Comparison of ENCODE assay signal across 17 cellular contexts in genomic region chr3:150727653-150728502, GRCh38. TPM values are rescaled to one million over a fixed set of nuclear protein-coding genes. Genes with fewer than 3 reads are reported as not detected.
A peak's percentile ranks its signal among the peaks of the same experiment; 100 is the strongest.
DNase-seq lines count a peak whose midpoint lies in the region; ATAC-seq and TF ChIP-seq lines count a peak whose summit lies in the region.
"Had no signal": no experiment of that assay in that cellular context is flagged by ENCODE, and none has a peak within 500 bp of the region (broad histone marks: within the 10 kb centered on the region; RNA-seq: fewer than 3 reads in every experiment).

No MANE protein-coding gene starts in this region.

- peak; percentile 91 for ATAC-seq in esophagus mucosa
- ATAC-seq in lung (ENCODE audit: insufficient read depth, low FRiP score) = peak; percentile 27
- ATAC-seq in HG03045 (IDR thresholded peaks at IDR 0.05; ENCODE audit: unreplicated experiment) = no peak
- ATAC-seq: activated naive CD4-positive, alpha-beta T cell treated with anti-CD3 and anti-CD28 coated beads, Interleukin-2, amount 50 U/mL, for 72 hours; HCT116 had no signal

- H3K27me3 ChIP-seq in lung (ENCODE audit: control insufficient read depth, insufficient read depth) (no peaks in the 10 kb centered on the region), ovary (no peaks in the 10 kb centered on the region)

- H3K27ac ChIP-seq in lung (ENCODE audit: low read depth in 1 of 2, low read length in 1 of 2) (no peak overlapping the region), ovary (no peak overlapping the region)

- H3K4me1 ChIP-seq in lung (ENCODE audit: control insufficient read depth in 2 of 2, insufficient read depth in 2 of 2, low read length in 2 of 2) (no peaks in the 10 kb centered on the region), ovary (ENCODE audit: insufficient read depth) (no peaks in the 10 kb centered on the region)

- peak; percentile 26 for DNase-seq in Ammon's horn (ENCODE audit: low spot score)
- DNase-seq in OCI-M1 (lab: John Stamatoyannopoulos, UW) = peak; percentile 74
- DNase-seq in lung (ENCODE audit: low spot score) = no peak
- DNase-seq in kidney glomerular epithelial cell (lab: John Stamatoyannopoulos, UW) = no peak
- DNase-seq in KG1 (lab: John Stamatoyannopoulos, UW) = no peak
- no peak for DNase-seq in ovary
- DNase-seq: activated CD4-positive, alpha-beta T cell treated with anti-CD3 and anti-CD28 coated beads for 4 hours; central memory CD4-positive, alpha-beta T cell; NCI-H1048; NCI-H510A treated with DMSO at 0.1 percent for 48 hours had no signal

- no peak for TF ChIP-seq CTCF in lung (IDR thresholded peaks at IDR 0.05; ENCODE audit: control extremely low read depth, extremely low read depth)
- no peak for TF ChIP-seq CTCF in ovary (IDR thresholded peaks at IDR 0.05)

- TF ChIP-seq EP300 in ovary (IDR thresholded peaks at IDR 0.05) = no peak

- H3K4me3 ChIP-seq in lung (no peak overlapping the region), ovary (no peak overlapping the region)

- H3K9me3 ChIP-seq in lung (ENCODE audit: control insufficient read depth in 2 of 2, insufficient read depth in 1 of 2, low read length in 1 of 2) (no peaks in the 10 kb centered on the region), ovary (no peaks in the 10 kb centered on the region)

- WGBS in lung, 2 donors = 88 to 91% methylated on average over 19 of the region's 19 CpGs
- WGBS in ovary, 3 donors = 89% methylated on average over 19 of the region's 19 CpGs

- intact Hi-C loops in ovary (cut with DNase I) = loop anchor here in 2 of 4 donors (10.0 kb wide), 2 partner anchors 47 to 417 kb away; no protein-coding TSS in a partner anchor

- TF ChIP-seq POLR2A in ovary (IDR thresholded peaks at IDR 0.05) = no peak

- H3K36me3 ChIP-seq in lung (ENCODE audit: control insufficient read depth in 2 of 2, insufficient read depth in 2 of 2, low read length in 2 of 2) = no peaks in the 10 kb centered on the region
- no peaks in the 10 kb centered on the region for H3K36me3 ChIP-seq in ovary

RNA-seq across cellular contexts. Expression of gene ERICH6, which starts 24.2 kb away (rescaled TPM):
- total RNA-seq in esophagus mucosa (not detected), lung (under 1 TPM in 1 of 2 donors, not detected in 1; 0.49 TPM), ovary (1 to 10 TPM in 1 of 7 donors, under 1 TPM in 2, not detected in 4; 0.36 to 1.3 (median 0.51) TPM)
- polyA plus RNA-seq in lung (not detected), ovary (under 1 TPM in 1 of 2 donors, not detected in 1; 0.04 TPM)
- total RNA-seq: activated naive CD4-positive, alpha-beta T cell treated with anti-CD3 and anti-CD28 coated beads, Interleukin-2, amount 50 U/mL, for 72 hours; myocyte; posterior vena cava; RPMI7951 had no signal

RNA-seq across cellular contexts. Expression of gene SIAH2, which starts 35.1 kb away (rescaled TPM):
- total RNA-seq in esophagus mucosa (44.8 TPM), lung (10 to 100 TPM; 19.5 to 37.9 TPM), ovary (10 to 100 TPM; 26.6 to 98.7 (median 37.1) TPM)
- polyA plus RNA-seq in lung (10 to 100 TPM in 1 of 2 donors, 1 to 10 TPM in 1; 7.5 to 24.2 TPM), ovary (10 to 100 TPM; 18.0 to 40.7 TPM)

Comparison
In these comparisons a context has a peak if more than half of its experiments do, and no peak if none do; other contexts are left out.
1. DNase-seq: peak in Ammon's horn (single experiment) and OCI-M1 (single experiment); none in lung (single experiment), kidney glomerular epithelial cell (single experiment), KG1 (single experiment) and ovary (0 of 5).